ENCODE assay signal across 28 cellular contexts in genomic region chr17:7769854-7770253, GRCh38. TPM values are rescaled to one million over a fixed set of nuclear protein-coding genes. Genes with fewer than 3 reads are reported as not detected.
"Had no signal": no experiment of that assay in that cellular context is flagged by ENCODE, and none has a peak within 500 bp of the region (broad histone marks: within the 10 kb centered on the region; RNA-seq: fewer than 3 reads in every experiment).

No MANE protein-coding gene starts in this region.

- ATAC-seq: naive thymus-derived CD8-positive, alpha-beta T cell; natural killer cell treated with Interleukin-12 subunit alpha and Interleukin-12 subunit beta and Interleukin-15 and Interleukin-18, amount 100 ng/mL, for 72 hours; psoas muscle; right cardiac atrium; right lobe of liver; stimulated activated memory B cell treated with anti-CD40 and anti-IgM and Interleukin-4, amounts not matched to agents 10 μg/mL and 1 μg/mL and 100 μg/mL, for 72 hours; stimulated activated naive CD8-positive, alpha-beta T cell treated with anti-CD3 and anti-CD28 coated beads, Interleukin-15, amount 100 ng/mL, for 72 hours; stimulated activated naive CD8-positive, alpha-beta T cell treated with anti-CD3 and anti-CD28 coated beads, Interleukin-15, Interleukin-2, amounts not matched to agents 100 U/mL and 50 U/mL, for 24 hours; upper lobe of right lung had no signal

- DNase-seq: naive thymus-derived CD8-positive, alpha-beta T cell; nephron progenitor cell; occipital lobe; ovary; posterior cingulate gyrus; psoas muscle; right cardiac atrium; right lobe of liver; sigmoid colon; small intestine; stimulated activated CD4-positive, alpha-beta T cell treated with anti-CD3 and anti-CD28 coated beads, Interleukin-12 subunit alpha, Interleukin-12 subunit beta, amount 100 ng/mL, for 4 hours; stimulated activated CD4-positive, alpha-beta T cell treated with anti-CD3 and anti-CD28 coated beads, Interleukin-1b, Interleukin-23, amount 100 ng/mL, for 48 hours; stimulated activated CD4-positive, alpha-beta T cell treated with anti-CD3 and anti-CD28 coated beads, Interleukin-4, amount 100 ng/mL, for 1 hour; stimulated activated CD4-positive, alpha-beta T cell treated with anti-CD3 and anti-CD28 coated beads, Interleukin-4, amount 100 ng/mL, for 4 hours; stimulated activated CD8-positive, alpha-beta memory T cell treated with anti-CD3 and anti-CD28 coated beads, Interleukin-4, amount 100 ng/mL, for 48 hours; stimulated activated naive CD4-positive, alpha-beta T cell; stimulated activated naive CD8-positive, alpha-beta T cell treated with anti-CD3 and anti-CD28 coated beads, Interleukin-15, amount 100 ng/mL, for 72 hours; stimulated activated naive CD8-positive, alpha-beta T cell treated with anti-CD3 and anti-CD28 coated beads, Interleukin-15, Interleukin-2, amounts not matched to agents 100 U/mL and 50 U/mL, for 24 hours; substantia nigra; testis; tibial artery; transverse colon; uterus had no signal

- FAIRE-seq: small intestine had no signal

- H3K4me1 ChIP-seq: parathyroid adenoma, psoas muscle, right lobe of liver, sigmoid colon, suprapubic skin, testis, tibial artery, transverse colon, upper lobe of right lung, uterus had no signal

- H2AFZ ChIP-seq: parathyroid adenoma had no signal

- H3K27ac ChIP-seq: ovary, parathyroid adenoma, psoas muscle, right lobe of liver, sigmoid colon, suprapubic skin, testis, tibial artery, transverse colon, upper lobe of right lung, uterus had no signal

- H3K9ac ChIP-seq: parathyroid adenoma had no signal

- H3K9me3 ChIP-seq: ovary, psoas muscle, right lobe of liver, sigmoid colon, suprapubic skin, testis, tibial artery, transverse colon, upper lobe of right lung, uterus had no signal

- H3K36me3 ChIP-seq: ovary, right lobe of liver, sigmoid colon, suprapubic skin, tibial artery, transverse colon, upper lobe of right lung, uterus had no signal

- H3K27me3 ChIP-seq: ovary, right lobe of liver, sigmoid colon, testis, upper lobe of right lung, uterus had no signal

- H3K79me2 ChIP-seq: parathyroid adenoma had no signal

- H3K4me3 ChIP-seq: ovary, psoas muscle, right lobe of liver, sigmoid colon, suprapubic skin, testis, tibial artery, transverse colon, upper lobe of right lung, uterus had no signal

RNA-seq across cellular contexts. Expression of gene DNAH2, which starts 52.3 kb away (rescaled TPM):
- total RNA-seq: naive thymus-derived CD8-positive, alpha-beta T cell had no signal
- polyA plus RNA-seq: naive thymus-derived CD8-positive, alpha-beta T cell had no signal
